ENCODE assay signal across 18 cellular contexts in the genomic region with DNA sequence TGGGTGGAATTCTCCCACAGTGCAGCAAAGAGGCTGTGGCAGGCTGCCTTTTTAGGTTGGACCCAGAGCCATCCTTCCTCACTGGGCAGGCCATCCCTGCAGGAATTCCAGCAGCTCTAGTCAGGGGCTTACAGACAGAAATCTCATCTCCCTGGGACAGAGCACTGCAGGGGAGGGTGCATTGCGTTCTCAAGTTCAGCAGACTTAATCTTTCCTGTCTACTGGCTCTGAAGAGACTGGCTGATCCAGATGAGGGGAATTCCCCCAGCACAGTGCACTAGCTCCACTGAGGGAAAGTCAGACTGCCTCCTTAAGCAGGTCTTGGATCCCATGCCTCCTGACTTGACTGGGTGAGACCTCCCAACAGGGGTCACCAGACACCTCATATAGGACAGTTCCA.
"Had no signal": no experiment of that assay in that cellular context is flagged by ENCODE, and none has a peak within 500 bp of the region (broad histone marks: within the 10 kb centered on the region; RNA-seq: fewer than 3 reads in every experiment).

No MANE protein-coding gene starts in this region.

- ATAC-seq: activated CD8-positive, alpha-beta memory T cell treated with anti-CD3 and anti-CD28 coated beads, Interleukin-2, amount 10 ng/mL, durations not matched to agents 7 days and 5 days; natural killer cell had no signal

- H3K27ac ChIP-seq: neutrophil, skin epidermis, suprapubic skin, transverse colon, vagina had no signal

- H3K4me1 ChIP-seq: suprapubic skin, transverse colon, vagina had no signal

- H3K4me1 Mint-ChIP-seq: activated B cell treated with CpG ODN at 0.5 μM for 24 hours; activated CD4-positive, alpha-beta memory T cell treated with anti-CD3 and anti-CD28 coated beads, Interleukin-2, amount 10 ng/mL, durations not matched to agents 7 days and 5 days; activated CD8-positive, alpha-beta memory T cell treated with anti-CD3 and anti-CD28 coated beads, Interleukin-2, amount 10 ng/mL, durations not matched to agents 7 days and 5 days; activated naive CD8-positive, alpha-beta T cell treated with anti-CD3 and anti-CD28 coated beads, Interleukin-2, amount 10 ng/mL, durations not matched to agents 7 days and 5 days; brain; natural killer cell had no signal

- DNase-seq: activated B cell treated with CpG ODN at 0.5 μM for 24 hours; activated CD4-positive, alpha-beta memory T cell treated with anti-CD3 and anti-CD28 coated beads, Interleukin-2, amount 10 ng/mL, durations not matched to agents 7 days and 5 days; activated CD4-positive, alpha-beta T cell treated with anti-CD3 and anti-CD28 coated beads for 4 hours; activated CD8-positive, alpha-beta memory T cell treated with anti-CD3 and anti-CD28 coated beads, Interleukin-2, amount 10 ng/mL, durations not matched to agents 7 days and 5 days; activated naive CD8-positive, alpha-beta T cell treated with anti-CD3 and anti-CD28 coated beads, Interleukin-2, amount 10 ng/mL, durations not matched to agents 7 days and 5 days; anterior cingulate cortex; caudate nucleus; erythroblast; foreskin melanocyte; hypothalamus; natural killer cell; transverse colon had no signal

- H3K27ac Mint-ChIP-seq: activated B cell treated with CpG ODN at 0.5 μM for 24 hours; activated CD4-positive, alpha-beta memory T cell treated with anti-CD3 and anti-CD28 coated beads, Interleukin-2, amount 10 ng/mL, durations not matched to agents 7 days and 5 days; activated CD8-positive, alpha-beta memory T cell treated with anti-CD3 and anti-CD28 coated beads, Interleukin-2, amount 10 ng/mL, durations not matched to agents 7 days and 5 days; activated naive CD8-positive, alpha-beta T cell treated with anti-CD3 and anti-CD28 coated beads, Interleukin-2, amount 10 ng/mL, durations not matched to agents 7 days and 5 days; brain; natural killer cell; stimulated activated naive CD8-positive, alpha-beta T cell treated with anti-CD3 and anti-CD28 coated beads, Interleukin-15, Interleukin-2, amounts not matched to agents 100 ng/mL and 50 ng/mL, for 24 hours had no signal

- H3K4me3 ChIP-seq: skin epidermis, suprapubic skin, transverse colon, vagina had no signal

- H3K4me3 Mint-ChIP-seq: activated B cell treated with CpG ODN at 0.5 μM for 24 hours; activated CD4-positive, alpha-beta memory T cell treated with anti-CD3 and anti-CD28 coated beads, Interleukin-2, amount 10 ng/mL, durations not matched to agents 7 days and 5 days; activated CD8-positive, alpha-beta memory T cell treated with anti-CD3 and anti-CD28 coated beads, Interleukin-2, amount 10 ng/mL, durations not matched to agents 7 days and 5 days; activated naive CD8-positive, alpha-beta T cell treated with anti-CD3 and anti-CD28 coated beads, Interleukin-2, amount 10 ng/mL, durations not matched to agents 7 days and 5 days; brain; natural killer cell; stimulated activated naive CD8-positive, alpha-beta T cell treated with anti-CD3 and anti-CD28 coated beads, Interleukin-15, Interleukin-2, amounts not matched to agents 100 ng/mL and 50 ng/mL, for 24 hours had no signal

- H3K36me3 Mint-ChIP-seq: activated CD8-positive, alpha-beta memory T cell treated with anti-CD3 and anti-CD28 coated beads, Interleukin-2, amount 10 ng/mL, durations not matched to agents 7 days and 5 days; activated naive CD8-positive, alpha-beta T cell treated with anti-CD3 and anti-CD28 coated beads, Interleukin-2, amount 10 ng/mL, durations not matched to agents 7 days and 5 days; brain had no signal

- H3K9me3 ChIP-seq: neutrophil, transverse colon, vagina had no signal

- H3K36me3 ChIP-seq: neutrophil, suprapubic skin, transverse colon, vagina had no signal

- H3K27me3 Mint-ChIP-seq: activated B cell treated with CpG ODN at 0.5 μM for 24 hours; activated CD4-positive, alpha-beta memory T cell treated with anti-CD3 and anti-CD28 coated beads, Interleukin-2, amount 10 ng/mL, durations not matched to agents 7 days and 5 days; activated CD8-positive, alpha-beta memory T cell treated with anti-CD3 and anti-CD28 coated beads, Interleukin-2, amount 10 ng/mL, durations not matched to agents 7 days and 5 days; activated naive CD8-positive, alpha-beta T cell treated with anti-CD3 and anti-CD28 coated beads, Interleukin-2, amount 10 ng/mL, durations not matched to agents 7 days and 5 days; stimulated activated naive CD8-positive, alpha-beta T cell treated with anti-CD3 and anti-CD28 coated beads, Interleukin-15, Interleukin-2, amounts not matched to agents 100 ng/mL and 50 ng/mL, for 24 hours had no signal

- H3K27me3 ChIP-seq: neutrophil, suprapubic skin, transverse colon, vagina had no signal
